ENCODE assay signal across 20 cellular contexts in the genomic region with DNA sequence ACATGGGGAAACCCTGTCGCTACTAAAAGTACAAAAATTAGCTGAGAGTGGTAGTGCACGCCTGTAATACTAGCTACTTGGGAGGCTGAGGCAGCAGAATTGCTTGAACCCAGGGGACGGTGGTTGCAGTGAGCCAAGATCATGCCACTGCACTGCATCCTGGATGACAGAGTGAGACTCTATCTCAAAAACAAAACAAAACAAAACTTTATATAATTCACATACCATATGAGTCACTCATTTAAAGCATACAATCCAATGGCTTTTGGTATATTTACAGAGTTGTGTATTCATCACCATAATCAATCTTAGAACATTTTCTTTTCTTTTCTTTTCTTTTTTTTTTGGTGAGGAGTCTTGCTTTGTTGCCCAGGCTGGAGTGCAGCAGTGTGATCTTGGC. TPM values are rescaled to one million over a fixed set of nuclear protein-coding genes. Genes with fewer than 3 reads are reported as not detected.
A peak's percentile ranks its signal among the peaks of the same experiment; 100 is the strongest.
DNase-seq lines count a peak whose midpoint lies in the region; ATAC-seq lines count a peak whose summit lies in the region.
"Had no signal": no experiment of that assay in that cellular context is flagged by ENCODE, and none has a peak within 500 bp of the region (broad histone marks: within the 10 kb centered on the region; RNA-seq: fewer than 3 reads in every experiment).

No MANE protein-coding gene starts in this region.

- H3K4me3 Mint-ChIP-seq in T-helper 1 cell treated with Interleukin-12 subunit alpha and Interleukin-12 subunit beta and Interleukin-4 antibody, amounts not matched to agents 30 μg/mL and 1 μg/mL, for 36 hours, result no peak overlapping the region
- H3K4me3 Mint-ChIP-seq in memory B cell, result peak overlapping the region; percentile 54
- H3K4me3 Mint-ChIP-seq: activated naive CD8-positive, alpha-beta T cell had no signal

- ATAC-seq in memory B cell (ENCODE audit: low read depth) (no peak), GM18517 (IDR thresholded peaks at IDR 0.05; ENCODE audit: unreplicated experiment) (no peak)
- ATAC-seq: body of pancreas, heart right ventricle, left colon had no signal

- no peaks in the 10 kb centered on the region for H3K9me3 Mint-ChIP-seq in T-helper 1 cell treated with Interleukin-12 subunit alpha and Interleukin-12 subunit beta and Interleukin-4 antibody, amounts not matched to agents 30 μg/mL and 1 μg/mL, for 36 hours
- H3K9me3 Mint-ChIP-seq in memory B cell, result no peaks in the 10 kb centered on the region

- H3K27me3 Mint-ChIP-seq in T-helper 1 cell treated with Interleukin-12 subunit alpha and Interleukin-12 subunit beta and Interleukin-4 antibody, amounts not matched to agents 30 μg/mL and 1 μg/mL, for 36 hours (ENCODE audit: low read depth), result no peaks in the 10 kb centered on the region
- H3K27me3 Mint-ChIP-seq in memory B cell, result no peaks in the 10 kb centered on the region
- H3K27me3 Mint-ChIP-seq: activated naive CD8-positive, alpha-beta T cell had no signal

- DNase-seq in T-helper 1 cell (no peak), EH (ENCODE audit: low read depth) (peak; percentile 55), M059J (ENCODE audit: low read depth) (peak; percentile 11), memory B cell (ENCODE audit: low spot score in 2 of 2) (no peak), putamen (ENCODE audit: low spot score) (no peak), iPS-NIHi11 (ENCODE audit: low spot score) (no peak)
- DNase-seq: activated CD4-positive, alpha-beta T cell treated with anti-CD3 and anti-CD28 coated beads for 1 hour; AML-193; body of pancreas; effector CD8-positive, alpha-beta T cell; heart right ventricle; left colon; mesenchymal stem cell; NCI-H1417; NCI-H2081 treated with DMSO at 0.1 percent for 48 hours; NCI-H82; nucleus accumbens had no signal

- H3K4me1 Mint-ChIP-seq in T-helper 1 cell treated with Interleukin-12 subunit alpha and Interleukin-12 subunit beta and Interleukin-4 antibody, amounts not matched to agents 30 μg/mL and 1 μg/mL, for 36 hours (ENCODE audit: low read depth), result peaks cover 28% of the 10 kb centered on the region
- peaks cover 40% of the 10 kb centered on the region for H3K4me1 Mint-ChIP-seq in memory B cell

- peaks cover 28% of the 10 kb centered on the region for H3K36me3 Mint-ChIP-seq in T-helper 1 cell treated with Interleukin-12 subunit alpha and Interleukin-12 subunit beta and Interleukin-4 antibody, amounts not matched to agents 30 μg/mL and 1 μg/mL, for 36 hours (ENCODE audit: low read depth)
- peaks cover 15% of the 10 kb centered on the region for H3K36me3 Mint-ChIP-seq in memory B cell

- peak overlapping the region; percentile 49 for H3K27ac Mint-ChIP-seq in T-helper 1 cell treated with Interleukin-12 subunit alpha and Interleukin-12 subunit beta and Interleukin-4 antibody, amounts not matched to agents 30 μg/mL and 1 μg/mL, for 36 hours
- peak overlapping the region; percentile 72 for H3K27ac Mint-ChIP-seq in memory B cell
- H3K27ac Mint-ChIP-seq: activated naive CD8-positive, alpha-beta T cell had no signal

RNA-seq across cellular contexts. Expression of gene PXK, which starts 8.7 kb away (rescaled TPM):
- total RNA-seq in M059J (2014; rRNA removed; shearing (Covaris generic)), result 27.1 and 32.2 TPM in 2 replicates

RNA-seq across cellular contexts. Expression of gene HTD2, which starts 35.1 kb away (rescaled TPM):
- total RNA-seq in M059J (2014; rRNA removed; shearing (Covaris generic)), result 10.4 and 10.6 TPM in 2 replicates

RNA-seq across cellular contexts. Expression of gene RPP14, which starts 35.3 kb away (rescaled TPM):
- 12.2 and 14.6 TPM in 2 replicates for total RNA-seq in M059J (2014; rRNA removed; shearing (Covaris generic))

Comparison
In these comparisons a context has a peak if more than half of its experiments do, and no peak if none do; other contexts are left out.
1. DNase-seq: peak in EH (single experiment) and M059J (single experiment); none in T-helper 1 cell (0 of 5), memory B cell (0 of 2), putamen (single experiment) and iPS-NIHi11 (single experiment).